Comparison of ENCODE assay signal across 12 cellular contexts in genomic region chr20:15986690-15987089, GRCh38.
DNase-seq lines count a peak whose midpoint lies in the region; ATAC-seq and TF ChIP-seq lines count a peak whose summit lies in the region.
"Had no signal": no experiment of that assay in that cellular context is flagged by ENCODE, and none has a peak within 500 bp of the region (broad histone marks: within the 10 kb centered on the region; RNA-seq: fewer than 3 reads in every experiment).

No MANE protein-coding gene starts in this region.

- ATAC-seq in GM19395 (IDR thresholded peaks at IDR 0.05; ENCODE audit: unreplicated experiment) (peak; percentile 96), HG02763 (IDR thresholded peaks at IDR 0.05; ENCODE audit: unreplicated experiment) (peak; percentile 91), HG03460 (IDR thresholded peaks at IDR 0.05; ENCODE audit: unreplicated experiment) (peak; percentile 93), Right ventricle myocardium inferior (no peak)
- ATAC-seq: psoas muscle had no signal

- intact Hi-C loops in Right ventricle myocardium inferior (cut with DNase I) = no loop called here

- POLR2A ChIA-PET in GM10248 (lab: Yijun Ruan, JAX) = no interaction called here

- CTCF ChIA-PET in GM10248 (lab: Yijun Ruan, JAX) = no interaction called here

- DNase-seq in GM10248 (ENCODE audit: extremely low spot score) = peak; percentile 24
- no peak for DNase-seq in RKO (ENCODE audit: low spot score)
- DNase-seq in Right ventricle myocardium inferior (ENCODE audit: missing footprints) = no peak
- no peak for DNase-seq in activated CD4-positive, alpha-beta T cell treated with anti-CD3 and anti-CD28 coated beads, Interleukin-2, amount 50 U/mL, for 4 hours
- DNase-seq in activated gamma-delta T cell (lab: John Stamatoyannopoulos, UW) = no peak
- DNase-seq: activated effector memory CD4-positive, alpha-beta T cell treated with anti-CD3 and anti-CD28 coated beads, Interleukin-2, amount 50 U/mL, for 16 hours; left ventricle myocardium inferior; NCI-H1694; psoas muscle had no signal

- no peak for TF ChIP-seq CTCF in GM10248 (IDR thresholded peaks at IDR 0.05; ENCODE audit: control extremely low read depth, extremely low read depth, low read depth, missing control alignments)
